ENCODE assay signal across 20 cellular contexts in the genomic region with DNA sequence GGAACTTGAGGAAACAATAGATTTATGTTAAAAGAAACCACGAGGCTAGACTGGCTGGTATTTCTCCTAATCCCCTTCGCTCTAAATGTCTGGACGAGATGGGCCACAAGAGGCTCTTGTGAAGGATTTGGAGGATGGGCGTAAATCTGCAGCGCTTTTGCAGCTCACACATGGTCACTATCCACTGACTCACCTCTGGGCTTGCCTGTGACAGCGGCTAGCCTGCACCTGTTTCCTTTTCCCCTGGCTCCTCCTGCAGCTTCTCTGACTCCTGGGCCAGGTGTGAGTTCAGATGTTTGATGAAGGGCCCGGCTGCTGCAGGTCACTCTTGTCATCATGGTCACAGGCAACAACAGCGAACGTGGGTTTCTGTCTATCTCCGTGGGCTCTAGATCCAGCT.
"Had no signal": no experiment of that assay in that cellular context is flagged by ENCODE, and none has a peak within 500 bp of the region (broad histone marks: within the 10 kb centered on the region; RNA-seq: fewer than 3 reads in every experiment).

No MANE protein-coding gene starts in this region.

- H3K4me3 ChIP-seq: esophagus squamous epithelium, skin epidermis, thoracic aorta had no signal

- DNase-seq: activated B cell treated with CpG ODN at 0.5 μM for 24 hours; activated CD4-positive, alpha-beta T cell treated with anti-CD3 and anti-CD28 coated beads, Interleukin-2, amount 50 U/mL, for 1 hour; activated CD8-positive, alpha-beta memory T cell treated with anti-CD3 and anti-CD28 coated beads, Interleukin-2, amount 10 ng/mL, durations not matched to agents 7 days and 5 days; activated CD8-positive, alpha-beta T cell treated with anti-CD3 and anti-CD28 coated beads, Interleukin-2, amount 10 ng/mL, durations not matched to agents 7 days and 5 days; activated naive CD4-positive, alpha-beta T cell treated with Interleukin-2 at 50 U/mL for 16 hours; activated T-cell treated with anti-CD3 and anti-CD28 coated beads for 4 hours; activated T-cell treated with anti-CD3 and anti-CD28 coated beads, Interleukin-2, amount 50 U/mL, for 72 hours; anterior cingulate cortex; esophagus squamous epithelium; left cardiac atrium; left ventricle myocardium superior; naive B cell; nephron progenitor cell; stimulated activated CD4-positive, alpha-beta T cell treated with anti-CD3 and anti-CD28 coated beads, Interleukin-12 subunit alpha, Interleukin-12 subunit beta, amount 100 ng/mL, for 4 hours; stimulated activated CD4-positive, alpha-beta T cell treated with anti-CD3 and anti-CD28 coated beads, Interleukin-4, amount 100 ng/mL, for 1 hour; stimulated activated naive CD8-positive, alpha-beta T cell treated with anti-CD3 and anti-CD28 coated beads, Interleukin-15, Interleukin-2, amounts not matched to agents 100 U/mL and 50 U/mL, for 24 hours had no signal

- ATAC-seq: activated CD8-positive, alpha-beta memory T cell treated with anti-CD3 and anti-CD28 coated beads, Interleukin-2, amount 10 ng/mL, durations not matched to agents 7 days and 5 days; activated CD8-positive, alpha-beta T cell treated with anti-CD3 and anti-CD28 coated beads, Interleukin-2, amount 10 ng/mL, durations not matched to agents 7 days and 5 days; activated T-cell treated with anti-CD3 and anti-CD28 coated beads, Interleukin-2, amount 50 U/mL, for 72 hours; left cardiac atrium; left ventricle myocardium superior; sciatic nerve; stimulated activated naive CD8-positive, alpha-beta T cell treated with anti-CD3 and anti-CD28 coated beads, Interleukin-15, Interleukin-2, amounts not matched to agents 100 U/mL and 50 U/mL, for 24 hours had no signal

- H3K4me1 ChIP-seq: esophagus squamous epithelium had no signal

- H3K27ac ChIP-seq: esophagus squamous epithelium, neutrophil, skin epidermis, thoracic aorta had no signal

- H3K36me3 ChIP-seq: esophagus squamous epithelium, neutrophil, thoracic aorta had no signal

- H3K27me3 ChIP-seq: esophagus squamous epithelium, neutrophil had no signal
